Comparison of ENCODE assay signal across 9 cellular contexts in the genomic region with DNA sequence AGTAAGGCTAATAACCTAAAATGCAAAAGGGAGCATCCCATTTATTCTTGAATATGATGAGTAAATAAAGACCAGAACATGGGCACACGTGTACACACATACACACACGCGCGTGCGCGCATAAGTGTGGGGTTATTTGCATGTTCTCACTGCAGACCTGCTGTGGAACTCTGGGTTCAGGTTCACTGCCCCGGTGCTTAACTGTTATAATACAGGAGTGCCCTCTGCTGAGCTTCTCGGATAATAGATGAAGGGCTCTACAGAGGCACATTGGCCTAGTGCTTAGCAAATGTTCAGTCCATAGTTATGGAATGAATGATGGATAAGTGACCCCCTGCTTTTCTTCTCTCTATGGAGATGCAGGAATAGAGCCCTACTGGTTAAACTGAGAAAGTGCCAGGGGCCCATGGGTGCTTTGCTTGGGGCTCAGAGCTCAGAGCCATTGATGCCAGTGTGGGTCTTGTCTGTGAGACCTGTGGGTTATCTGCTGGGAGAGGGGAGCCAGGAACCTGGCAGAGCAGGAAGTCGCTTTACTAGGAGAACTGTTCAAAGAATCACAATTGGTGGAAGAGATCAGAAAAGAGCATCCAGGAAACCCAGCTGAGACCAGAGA. TPM values are rescaled to one million over a fixed set of nuclear protein-coding genes. Genes with fewer than 3 reads are reported as not detected.
DNase-seq lines count a peak whose midpoint lies in the region; ATAC-seq, FAIRE-seq and TF ChIP-seq lines count a peak whose summit lies in the region.
"Had no signal": no experiment of that assay in that cellular context is flagged by ENCODE, and none has a peak within 500 bp of the region (broad histone marks: within the 10 kb centered on the region; RNA-seq: fewer than 3 reads in every experiment).

No MANE protein-coding gene starts in this region.

- peak; percentile 58 for ATAC-seq in HG02885 (IDR thresholded peaks at IDR 0.05; ENCODE audit: poor library complexity, unreplicated experiment)

- TF ChIP-seq EP300 in tibial nerve (IDR thresholded peaks at IDR 0.05): no peak

- TF ChIP-seq POLR2A in GM12892 (IDR thresholded peaks at IDR 0.05; ENCODE audit: low read depth, low read length): no peak
- no peak for TF ChIP-seq POLR2A in tibial nerve (IDR thresholded peaks at IDR 0.05)

- peaks cover 0 to 2% of the 10 kb centered on the region in 2 donors for H3K27me3 ChIP-seq in tibial nerve

- peaks cover 0 to 9% (median 7%) of the 10 kb centered on the region in 4 donors for H3K4me1 ChIP-seq in tibial nerve

- H3K27ac ChIP-seq in 22Rv1 (no peak overlapping the region), tibial nerve (no peak overlapping the region)
- H3K27ac ChIP-seq: neutrophil had no signal

- H3K36me3 ChIP-seq in tibial nerve: no peaks in the 10 kb centered on the region
- H3K36me3 ChIP-seq: neutrophil had no signal

- TF ChIP-seq CTCF in 22Rv1 (IDR thresholded peaks at IDR 0.05) (peak; percentile 48), tibial nerve (IDR thresholded peaks at IDR 0.05) (peak; percentile 28 to 67 (median 43))

- peak; percentile 70 for FAIRE-seq in GM12892 (lab: Jason Lieb, UNC)

- WGBS in tibial nerve, 2 donors: 39 to 60% methylated on average over 9 of the region's 9 CpGs

- no peak overlapping the region for H3K4me3 ChIP-seq in tibial nerve

- DNase-seq in GM12892 (ENCODE audit: insufficient read length): no peak
- peak; percentile 44 for DNase-seq in NCI-H345 treated with DMSO at 0.1 percent for 48 hours (lab: John Stamatoyannopoulos, UW; ENCODE audit: unreplicated experiment)
- DNase-seq in activated CD4-positive, alpha-beta T cell treated with anti-CD3 and anti-CD28 coated beads, Interleukin-2, amount 50 U/mL, for 1 hour: peak; percentile 74
- peak; percentile 49 for DNase-seq in effector CD8-positive, alpha-beta T cell (lab: John Stamatoyannopoulos, UW)
- DNase-seq in mucosa of gallbladder (ENCODE audit: low spot score): peak; percentile 66
- DNase-seq in tibial nerve (ENCODE audit: low spot score in 2 of 2): peak in 1 of 2 donors; percentile 58

- H3K9me3 ChIP-seq in tibial nerve: no peaks in the 10 kb centered on the region
- H3K9me3 ChIP-seq: neutrophil had no signal

RNA-seq across cellular contexts. Expression of a gene that starts 3.6 kb away (rescaled TPM):
- 1.4 TPM for polyA plus RNA-seq in GM12892 (2012; ENCODE audit: missing spikeins)
- total RNA-seq in mucosa of gallbladder (10.2 TPM), tibial nerve (10 to 100 TPM in 3 of 4 donors, 1 to 10 TPM in 1; 5.5 to 13.3 (median 10.8) TPM)
